9 cellular contexts compared by ENCODE assay signal in the genomic region with DNA sequence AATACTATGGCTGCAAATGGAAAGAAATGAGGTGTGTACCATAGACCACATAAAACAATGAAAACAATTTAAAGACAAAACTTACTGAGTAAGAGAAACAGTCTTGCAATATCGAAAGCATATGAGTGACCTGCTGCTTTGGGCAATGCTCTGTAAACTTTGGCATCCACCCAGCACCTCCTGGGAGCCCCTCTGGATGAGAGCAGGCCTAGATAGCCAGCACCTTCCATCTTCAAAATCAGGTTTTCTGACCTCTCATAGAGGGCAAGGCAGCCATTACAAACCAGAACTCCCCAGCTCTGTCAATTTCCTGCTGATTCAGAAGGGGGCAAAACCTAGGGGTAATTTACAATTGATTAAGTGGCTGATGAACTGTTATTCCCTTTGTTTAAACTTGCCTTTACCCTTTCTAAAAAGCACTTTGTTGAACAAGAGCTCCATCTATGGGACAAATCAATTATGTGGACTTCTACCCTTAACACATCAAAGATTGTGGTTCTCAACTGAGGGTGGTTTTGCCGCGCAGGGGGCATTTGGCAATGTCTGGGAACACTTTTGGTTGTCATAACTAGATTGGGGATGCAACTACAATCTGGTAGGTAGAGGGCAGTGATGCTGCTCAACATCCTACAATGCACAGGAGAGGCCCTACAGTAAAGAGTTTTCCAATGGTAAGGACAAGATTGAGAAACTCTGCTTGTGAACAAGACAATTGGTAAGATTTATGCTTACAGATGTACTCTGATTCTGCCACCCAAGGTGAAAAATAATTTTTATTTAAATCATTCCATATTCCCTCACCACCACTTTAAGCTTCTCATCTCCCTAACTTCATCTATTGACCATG.
DNase-seq lines count a peak whose midpoint lies in the region; ATAC-seq, FAIRE-seq and TF ChIP-seq lines count a peak whose summit lies in the region.
"Had no signal": no experiment of that assay in that cellular context is flagged by ENCODE, and none has a peak within 500 bp of the region (broad histone marks: within the 10 kb centered on the region; RNA-seq: fewer than 3 reads in every experiment).

No MANE protein-coding gene starts in this region.

- H3K9me3 ChIP-seq in H1 (ENCODE audit: insufficient read depth in 2 of 2, low read depth in 1 of 2, low read length in 1 of 2) (peaks cover 3 to 10% of the 10 kb centered on the region in 2 experiments; a peak in 3 of 4 replicates), neural cell (ENCODE audit: low read length) (no peaks in the 10 kb centered on the region)

- H3K4me2 ChIP-seq in H1 (ENCODE audit: insufficient read depth in 1 of 2, low read depth in 2 of 2, low read length in 2 of 2) (no peak overlapping the region), neural cell (ENCODE audit: low read length) (no peak overlapping the region)

- POLR2A ChIA-PET in H1 (lab: Charles Lee; ENCODE audit: partially characterized antibody) = no interaction called here
- POLR2A ChIA-PET in naive thymus-derived CD8-positive, alpha-beta T cell (lab: Charles Lee) = no interaction called here

- H3K27me3 Mint-ChIP-seq in naive thymus-derived CD8-positive, alpha-beta T cell = peaks cover 0 to 4% (median 0%) of the 10 kb centered on the region in 5 donors
- H3K27me3 Mint-ChIP-seq: IgD-negative memory B cell had no signal

- H2BK15ac ChIP-seq in H1 (ENCODE audit: low read length) = no peak overlapping the region

- H2AFZ ChIP-seq in H1 (ENCODE audit: low read length) (no peak overlapping the region; the same call in 1 of the 2 replicates), neural cell (ENCODE audit: low read depth, low read length) (no peak overlapping the region)

- ATAC-seq in GM19452 (IDR thresholded peaks at IDR 0.05; ENCODE audit: unreplicated experiment) = no peak
- no peak for ATAC-seq in naive thymus-derived CD8-positive, alpha-beta T cell

- no peak overlapping the region for H2BK12ac ChIP-seq in H1 (ENCODE audit: low read depth, low read length)

- no peak overlapping the region for H3K14ac ChIP-seq in H1 (ENCODE audit: insufficient read length)

- no peak overlapping the region for H3K27ac Mint-ChIP-seq in naive thymus-derived CD8-positive, alpha-beta T cell
- H3K27ac Mint-ChIP-seq: IgD-negative memory B cell had no signal

- no peak overlapping the region for H3K4ac ChIP-seq in H1 (replicated peaks; ENCODE audit: insufficient read length, low read depth, low read length)

- no peak overlapping the region for H3K4me3 ChIP-seq in H1 (ENCODE audit: extremely low read depth in 1 of 4, insufficient read depth in 2 of 4, low read depth in 3 of 4, low read length in 4 of 4)
- no peak overlapping the region for H3K4me3 ChIP-seq in neural cell (ENCODE audit: low read length)

- no peaks in the 10 kb centered on the region for H3K36me3 ChIP-seq in H1 (ENCODE audit: control insufficient read depth in 2 of 4, insufficient read depth in 4 of 4, low read length in 3 of 4)
- no peaks in the 10 kb centered on the region for H3K36me3 ChIP-seq in neural cell (ENCODE audit: insufficient read depth, low read length)

- H4K5ac ChIP-seq in H1 (ENCODE audit: insufficient read length, low read depth, low read length) = no peak overlapping the region

- no peaks in the 10 kb centered on the region for H3K9me2 ChIP-seq in neural cell (ENCODE audit: insufficient read depth, low read length)

- H4K20me1 ChIP-seq in H1 (replicated peaks in 1 of 2; ENCODE audit: control insufficient read depth in 1 of 2, insufficient read depth in 2 of 2, low read length in 2 of 2) (no peaks in the 10 kb centered on the region), neural cell (ENCODE audit: insufficient read depth) (no peaks in the 10 kb centered on the region)

- H2AK5ac ChIP-seq in H1 (ENCODE audit: low read depth, low read length) = no peak overlapping the region

- TF ChIP-seq RAD21 in H1 (IDR thresholded peaks at IDR 0.05 in 1 of 2, conservative IDR thresholded peaks at IDR 0.05 in 1 of 2; ENCODE audit: low read depth in 2 of 2, low read length in 2 of 2) (peak; percentile 78 to 80), neural cell (conservative IDR thresholded peaks at IDR 0.05) (peak; percentile 64)

- H3K9ac ChIP-seq in H1 (replicated peaks in 1 of 4; ENCODE audit: extremely low read depth in 1 of 4, low read depth in 3 of 4, low read length in 3 of 4) (no peak overlapping the region), neural cell (ENCODE audit: low read length) (no peak overlapping the region)

- H3K9me3 Mint-ChIP-seq in naive thymus-derived CD8-positive, alpha-beta T cell = peaks cover 12 to 50% (median 24%) of the 10 kb centered on the region in 9 donors

- H3K36me3 Mint-ChIP-seq in naive thymus-derived CD8-positive, alpha-beta T cell = peaks cover 0 to 39% (median 3%) of the 10 kb centered on the region in 3 donors

- H3K4me3 Mint-ChIP-seq in naive thymus-derived CD8-positive, alpha-beta T cell = no peak overlapping the region
- H3K4me3 Mint-ChIP-seq: IgD-negative memory B cell had no signal

- no peaks in the 10 kb centered on the region for H3F3A ChIP-seq in neural cell (ENCODE audit: insufficient read depth, low read length, poor library complexity, severe bottlenecking)

- TF ChIP-seq POLR2A in H1 (IDR thresholded peaks at IDR 0.05; ENCODE audit: control extremely low read depth in 1 of 2, low read depth in 2 of 2, low read length in 2 of 2) = no peak

- no peak overlapping the region; the same call in 1 of the 2 replicates for H2BK5ac ChIP-seq in H1 (ENCODE audit: low read depth, low read length)

- H3K79me2 ChIP-seq in H1 (ENCODE audit: control insufficient read depth in 1 of 2, insufficient read depth in 2 of 2, low read length in 2 of 2) = no peaks in the 10 kb centered on the region
- no peaks in the 10 kb centered on the region for H3K79me2 ChIP-seq in neural cell (replicated peaks; ENCODE audit: insufficient read depth, low read length)

- no peak for TF ChIP-seq EP300 in H1 (IDR thresholded peaks at IDR 0.05; ENCODE audit: borderline replicate concordance in 1 of 2, low read depth in 2 of 2, low read length in 2 of 2)
- no peak for TF ChIP-seq EP300 in neural cell (conservative IDR thresholded peaks at IDR 0.05; ENCODE audit: poor library complexity, severe bottlenecking)

- H4K91ac ChIP-seq in H1 (replicated peaks; ENCODE audit: insufficient read length, low read length) = no peak overlapping the region

- H3K27me3 ChIP-seq in H1 (replicated peaks in 1 of 4; ENCODE audit: control insufficient read depth in 3 of 4, extremely low read depth in 1 of 4, insufficient read depth in 3 of 4, low read length in 3 of 4) = peaks cover 0 to 1% (median 0%) of the 10 kb centered on the region in 4 experiments; a peak in 1 of 7 replicates
- H3K27me3 ChIP-seq in neural cell (ENCODE audit: insufficient read depth, low read depth, low read length) = no peaks in the 10 kb centered on the region

- H3K23me2 ChIP-seq in H1 (ENCODE audit: low read depth, low read length) = no peaks in the 10 kb centered on the region

- WGBS in H1 (ENCODE audit: extremely low coverage in 1 of 2, insufficient coverage in 1 of 2, insufficient read length in 1 of 2, insufficient replicate concordance in 2 of 2, low coverage in 1 of 2, low lambda C conversion rate in 2 of 2, missing lambda C conversion rate in 1 of 2), 2 experiments = 84% methylated on average over 3 of the region's 3 CpGs; no CpG with 5 or more reads in 1 of the 2 experiments

- peak; percentile 75 for DNase-seq in NCI-H524 treated with DMSO at 0.1 percent for 48 hours (lab: John Stamatoyannopoulos, UW)
- DNase-seq in H1 (ENCODE audit: low read depth in 1 of 2, low spot score in 2 of 2) = peak in 1 of 2 experiments; percentile 48
- DNase-seq in NCI-H1048 (lab: John Stamatoyannopoulos, UW) = no peak
- DNase-seq in HuH-7 (ENCODE audit: low spot score) = no peak
- DNase-seq in naive thymus-derived CD8-positive, alpha-beta T cell = no peak

- peak; percentile 57 for FAIRE-seq in H1 (lab: Jason Lieb, UNC)

- no peak overlapping the region for H3K23ac ChIP-seq in H1 (ENCODE audit: insufficient read length)

- H3K4me1 Mint-ChIP-seq in naive thymus-derived CD8-positive, alpha-beta T cell = no peaks in the 10 kb centered on the region

- TF ChIP-seq CTCF in GM12873 (IDR thresholded peaks at IDR 0.05; ENCODE audit: insufficient read depth, low read depth, low read length, missing control alignments) (peak; percentile 12), H1 (IDR thresholded peaks at IDR 0.05; ENCODE audit: control extremely low read depth in 1 of 3, insufficient read depth in 1 of 3, low read depth in 1 of 3, low read length in 3 of 3) (peak in 2 of 3 experiments; percentile 38 to 53; a peak in 3 of 4 replicates), neural cell (IDR thresholded peaks at IDR 0.05; ENCODE audit: poor library complexity, severe bottlenecking) (peak; percentile 61)

- H4K8ac ChIP-seq in H1 (ENCODE audit: extremely low read depth, insufficient read depth, low read length) = no peak overlapping the region

- no peak overlapping the region for H2BK20ac ChIP-seq in H1 (ENCODE audit: low read length)

- H3K27ac ChIP-seq in H1 (ENCODE audit: low read depth, low read length) (no peak overlapping the region), neural cell (ENCODE audit: low read length) (no peak overlapping the region)

- no peak overlapping the region for H3K18ac ChIP-seq in H1 (ENCODE audit: extremely low read depth, low read length)

- no peaks in the 10 kb centered on the region for H3K79me1 ChIP-seq in H1 (ENCODE audit: low read depth, low read length)

- no peak overlapping the region for H3K56ac ChIP-seq in H1 (replicated peaks; ENCODE audit: insufficient read length, low read depth, low read length)

- H2BK120ac ChIP-seq in H1 (replicated peaks; ENCODE audit: low read depth, low read length) = no peak overlapping the region

- H3K4me1 ChIP-seq in H1 (replicated peaks in 1 of 4; ENCODE audit: control insufficient read depth in 3 of 4, insufficient read depth in 4 of 4, low read length in 3 of 4) = no peaks in the 10 kb centered on the region; a peak in 1 of 7 replicates

- CTCF ChIA-PET in H1 (lab: Charles Lee; ENCODE audit: partially characterized antibody) = interaction anchor here (0.6 to 3.5 kb wide), 27 partner anchors 11 to 1266 kb away, joined by 3 to 27 read pairs (median 3); no protein-coding TSS in a partner anchor

TF ChIP-seq in H1, 55 proteins besides CTCF, POLR2A, EP300 and RAD21 (continues in another document):
- TF ChIP-seq BRCA1 (IDR thresholded peaks at IDR 0.05; ENCODE audit: low read depth, low read length) (no peak), CHD2 (IDR thresholded peaks at IDR 0.05; ENCODE audit: low read length) (no peak), TBP (IDR thresholded peaks at IDR 0.05; ENCODE audit: low read depth, low read length) (no peak), PHF8 (conservative IDR thresholded peaks at IDR 0.05; ENCODE audit: low read depth, low read length) (no peak), CBX5 (IDR thresholded peaks at IDR 0.05; ENCODE audit: low read depth, low read length) (no peak)
